ENCODE assay signal across 14 cellular contexts in genomic region chr20:5545381-5545941, GRCh38.
"Had no signal": no experiment of that assay in that cellular context is flagged by ENCODE, and none has a peak within 500 bp of the region (broad histone marks: within the 10 kb centered on the region; RNA-seq: fewer than 3 reads in every experiment).

No MANE protein-coding gene starts in this region.

- H3K9me3 Mint-ChIP-seq: activated naive CD8-positive, alpha-beta T cell treated with anti-CD3 and anti-CD28 coated beads, Interleukin-2, amount 10 ng/mL, durations not matched to agents 7 days and 5 days; memory B cell; naive thymus-derived CD8-positive, alpha-beta T cell had no signal

- H3K27me3 ChIP-seq: brain microvascular endothelial cell, SJCRH30, transverse colon had no signal

- H3K27ac ChIP-seq: brain microvascular endothelial cell, left ventricle myocardium inferior, SJCRH30, transverse colon had no signal

- H3K4me1 ChIP-seq: transverse colon had no signal

- H3K4me3 Mint-ChIP-seq: activated naive CD8-positive, alpha-beta T cell treated with anti-CD3 and anti-CD28 coated beads, Interleukin-2, amount 10 ng/mL, durations not matched to agents 7 days and 5 days; memory B cell; naive thymus-derived CD8-positive, alpha-beta T cell had no signal

- H3K9me3 ChIP-seq: left ventricle myocardium inferior, mucosa of descending colon, SJCRH30, transverse colon had no signal

- H3K27me3 Mint-ChIP-seq: activated naive CD8-positive, alpha-beta T cell treated with anti-CD3 and anti-CD28 coated beads, Interleukin-2, amount 10 ng/mL, durations not matched to agents 7 days and 5 days; memory B cell; naive thymus-derived CD8-positive, alpha-beta T cell had no signal

- ATAC-seq: mucosa of descending colon; naive thymus-derived CD8-positive, alpha-beta T cell had no signal

- H3K27ac Mint-ChIP-seq: activated naive CD8-positive, alpha-beta T cell treated with anti-CD3 and anti-CD28 coated beads, Interleukin-2, amount 10 ng/mL, durations not matched to agents 7 days and 5 days had no signal

- H3K4me3 ChIP-seq: left ventricle myocardium inferior, mucosa of descending colon, SJCRH30, transverse colon had no signal

- DNase-seq: activated CD4-positive, alpha-beta T cell treated with anti-CD3 and anti-CD28 coated beads, Interleukin-2, amount 50 U/mL, for 1 hour; activated CD4-positive, CD25-positive, alpha-beta regulatory T cell; activated naive CD8-positive, alpha-beta T cell treated with anti-CD3 and anti-CD28 coated beads, Interleukin-2, amount 10 ng/mL, durations not matched to agents 7 days and 5 days; brain microvascular endothelial cell; hippocampal formation; kidney; left ventricle myocardium inferior; mucosa of descending colon; naive thymus-derived CD8-positive, alpha-beta T cell; SJCRH30; stimulated activated CD4-positive, alpha-beta T cell treated with anti-CD3 and anti-CD28 coated beads, Interleukin-2, amount 100 ng/mL, for 48 hours; stimulated activated naive CD4-positive, alpha-beta T cell; transverse colon had no signal
